Comparison of ENCODE assay signal across 8 cellular contexts in the genomic region with DNA sequence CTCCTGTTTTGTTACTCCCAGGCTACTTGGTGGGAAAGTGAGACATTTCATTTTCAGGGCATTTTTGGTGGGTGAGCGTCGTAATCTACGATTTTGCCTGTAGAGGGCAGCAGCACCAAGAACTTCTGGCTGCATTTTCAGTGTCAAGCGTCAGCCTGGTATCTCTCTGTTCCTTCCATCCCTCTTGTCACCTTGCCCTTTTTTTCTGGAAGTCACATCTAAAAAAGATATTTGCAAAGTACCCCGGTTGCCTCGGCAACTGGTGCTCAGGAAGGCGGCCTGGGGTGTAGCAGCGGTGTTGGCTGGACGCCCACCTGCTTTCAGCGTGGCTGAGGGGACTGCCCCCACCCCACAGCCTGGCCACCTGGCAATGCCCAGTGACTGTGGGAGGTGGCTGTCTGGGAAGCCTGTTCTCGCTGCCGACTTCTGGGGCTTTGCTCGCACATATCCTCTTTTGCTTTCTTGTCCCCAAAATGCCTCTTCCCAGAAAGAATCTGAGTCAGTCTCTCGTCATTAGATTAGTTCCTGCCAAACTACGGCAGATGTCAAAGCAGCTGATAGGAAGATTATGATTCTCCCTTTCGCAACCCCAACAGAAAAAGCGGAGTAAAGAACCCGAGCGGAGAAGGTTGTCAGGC.
A peak's percentile ranks its signal among the peaks of the same experiment; 100 is the strongest.
DNase-seq lines count a peak whose midpoint lies in the region; ATAC-seq and TF ChIP-seq lines count a peak whose summit lies in the region.

No MANE protein-coding gene starts in this region.

- no peaks in the 10 kb centered on the region for H3K36me3 ChIP-seq in endocrine pancreas (ENCODE audit: control insufficient read depth, insufficient read depth, low read length)

- H3K4me3 Mint-ChIP-seq in activated CD4-positive, alpha-beta memory T cell treated with anti-CD3 and anti-CD28 coated beads for 36 hours, result peak overlapping the region; percentile 48
- no peak overlapping the region for H3K4me3 Mint-ChIP-seq in mesothelial cell of epicardium

- no peaks in the 10 kb centered on the region for H3K27me3 Mint-ChIP-seq in activated CD4-positive, alpha-beta memory T cell treated with anti-CD3 and anti-CD28 coated beads for 36 hours
- H3K27me3 Mint-ChIP-seq in mesothelial cell of epicardium (ENCODE audit: low read depth), result peaks cover 13% of the 10 kb centered on the region

- no peaks in the 10 kb centered on the region for H3K27me3 ChIP-seq in endocrine pancreas (ENCODE audit: control insufficient read depth, insufficient read depth, low read length)

- peak overlapping the region; percentile 53 for H3K4me3 ChIP-seq in endocrine pancreas (ENCODE audit: control insufficient read depth, insufficient read depth, low read length)

- peaks cover 17% of the 10 kb centered on the region for H3K4me1 Mint-ChIP-seq in activated CD4-positive, alpha-beta memory T cell treated with anti-CD3 and anti-CD28 coated beads for 36 hours (ENCODE audit: low read depth)
- H3K4me1 Mint-ChIP-seq in mesothelial cell of epicardium, result peaks cover 3% of the 10 kb centered on the region

- DNase-seq in AML-193 (lab: John Stamatoyannopoulos, UW) (peak; percentile 23 to 39), NCI-H226 (peak; percentile 47), mesothelial cell of epicardium (ENCODE audit: low spot score in 2 of 2, unreplicated experiment in 2 of 2) (peak in 1 of 2 experiments; percentile 66)
- peak; percentile 61 for DNase-seq in activated CD4-positive, alpha-beta memory T cell treated with anti-CD3 and anti-CD28 coated beads for 36 hours
- peak; percentile 40 for DNase-seq in stimulated activated naive CD8-positive, alpha-beta T cell treated with anti-CD3 and anti-CD28 coated beads, Interleukin-15, Interleukin-2, amounts not matched to agents 100 U/mL and 50 U/mL, for 24 hours

- H3K9me3 ChIP-seq in endocrine pancreas (ENCODE audit: control insufficient read depth, low read length), result no peaks in the 10 kb centered on the region

- peak; percentile 83 for ATAC-seq in GM18868 (IDR thresholded peaks at IDR 0.05; ENCODE audit: unreplicated experiment)
- peak; percentile 82 for ATAC-seq in HG03103 (IDR thresholded peaks at IDR 0.05; ENCODE audit: low read depth, unreplicated experiment)
- peak; percentile 72 for ATAC-seq in stimulated activated naive CD8-positive, alpha-beta T cell treated with anti-CD3 and anti-CD28 coated beads, Interleukin-15, Interleukin-2, amounts not matched to agents 100 U/mL and 50 U/mL, for 24 hours

- POLR2A ChIA-PET in activated CD4-positive, alpha-beta memory T cell treated with anti-CD3 and anti-CD28 coated beads for 36 hours (lab: Charles Lee), result no interaction called here

- no peaks in the 10 kb centered on the region for H3K4me1 ChIP-seq in endocrine pancreas (ENCODE audit: control insufficient read depth, insufficient read depth, low read length)

- peak; percentile 76 for TF ChIP-seq CTCF in mesothelial cell of epicardium (IDR thresholded peaks at IDR 0.05; ENCODE audit: unreplicated experiment)

- no peak overlapping the region for H3K27ac Mint-ChIP-seq in activated CD4-positive, alpha-beta memory T cell treated with anti-CD3 and anti-CD28 coated beads for 36 hours
- peak overlapping the region; percentile 28 for H3K27ac Mint-ChIP-seq in mesothelial cell of epicardium

- intact Hi-C loops in activated CD4-positive, alpha-beta memory T cell treated with anti-CD3 and anti-CD28 coated beads for 36 hours (cut with micrococcal nuclease), result loop anchor here (1.0 to 10.0 kb wide), 5 partner anchors 22 to 1452 kb away; no protein-coding TSS in a partner anchor

- peak overlapping the region; percentile 36 for H3K9ac ChIP-seq in endocrine pancreas (ENCODE audit: control insufficient read depth, insufficient read depth, low read length)

- H3K36me3 Mint-ChIP-seq in activated CD4-positive, alpha-beta memory T cell treated with anti-CD3 and anti-CD28 coated beads for 36 hours, result no peaks in the 10 kb centered on the region
- no peaks in the 10 kb centered on the region for H3K36me3 Mint-ChIP-seq in mesothelial cell of epicardium

- H3K9me3 Mint-ChIP-seq in activated CD4-positive, alpha-beta memory T cell treated with anti-CD3 and anti-CD28 coated beads for 36 hours, result no peaks in the 10 kb centered on the region
- no peaks in the 10 kb centered on the region for H3K9me3 Mint-ChIP-seq in mesothelial cell of epicardium

- CTCF ChIA-PET in activated CD4-positive, alpha-beta memory T cell treated with anti-CD3 and anti-CD28 coated beads for 36 hours (lab: Charles Lee), result interaction anchor here (0.7 to 0.9 kb wide), 3 partner anchors 16 to 434 kb away, joined by 3 to 4 read pairs (median 3); no protein-coding TSS in a partner anchor
